Comparison of ENCODE assay signal across 21 cellular contexts in genomic region chr16:53528797-53529196, GRCh38. TPM values are rescaled to one million over a fixed set of nuclear protein-coding genes. Genes with fewer than 3 reads are reported as not detected.
DNase-seq lines count a peak whose midpoint lies in the region; ATAC-seq and TF ChIP-seq lines count a peak whose summit lies in the region.
"Had no signal": no experiment of that assay in that cellular context is flagged by ENCODE, and none has a peak within 500 bp of the region (broad histone marks: within the 10 kb centered on the region; RNA-seq: fewer than 3 reads in every experiment).

No MANE protein-coding gene starts in this region.

- ATAC-seq in stimulated activated naive CD8-positive, alpha-beta T cell treated with anti-CD3 and anti-CD28 coated beads, Interleukin-15, Interleukin-2, amounts not matched to agents 100 U/mL and 50 U/mL, for 24 hours: peak; percentile 4
- ATAC-seq in stimulated activated naive CD8-positive, alpha-beta T cell treated with anti-CD3 and anti-CD28 coated beads, Interleukin-15, amount 100 ng/mL, for 72 hours: no peak
- ATAC-seq: A549, HCT116 had no signal

- TF ChIP-seq EP300 in neural cell (conservative IDR thresholded peaks at IDR 0.05; ENCODE audit: poor library complexity, severe bottlenecking): no peak

- H3K4me2 ChIP-seq in neural cell (ENCODE audit: low read length): peak overlapping the region; percentile 72
- H3K4me2 ChIP-seq: A549 had no signal

- no peaks in the 10 kb centered on the region for H3F3A ChIP-seq in neural cell (ENCODE audit: insufficient read depth, low read length, poor library complexity, severe bottlenecking)

- DNase-seq in NCI-H1105 treated with DMSO at 0.1 percent for 48 hours (lab: John Stamatoyannopoulos, UW) (peak; percentile 22), NCI-H1105 (lab: John Stamatoyannopoulos, UW) (no peak), spleen (peak; percentile 66), DMS153 (lab: John Stamatoyannopoulos, UW) (no peak)
- no peak for DNase-seq in stimulated activated naive CD8-positive, alpha-beta T cell treated with anti-CD3 and anti-CD28 coated beads, Interleukin-15, Interleukin-2, amounts not matched to agents 100 U/mL and 50 U/mL, for 24 hours
- no peak for DNase-seq in stimulated activated naive CD8-positive, alpha-beta T cell treated with anti-CD3 and anti-CD28 coated beads, Interleukin-15, amount 100 ng/mL, for 72 hours
- no peak for DNase-seq in stimulated activated CD4-positive, alpha-beta T cell treated with anti-CD3 and anti-CD28 coated beads, Interleukin-1b, Interleukin-23, amount 100 ng/mL, for 48 hours
- DNase-seq: AML-193; Caco-2; CD4-positive, alpha-beta T cell; DMS79; GF-D8; GOT3; H7; HFFc6 had no signal

- H3K4me1 ChIP-seq in spleen: no peaks in the 10 kb centered on the region
- H3K4me1 ChIP-seq: A549, Caco-2 had no signal

- no peak overlapping the region for H3K9ac ChIP-seq in neural cell (ENCODE audit: low read length)

- intact Hi-C loops in spleen (cut with DNase I; ENCODE audit: low total_unique reads): no loop called here

- H3K4me3 ChIP-seq in neural cell (ENCODE audit: low read length) (peak overlapping the region; percentile 50), spleen (no peak overlapping the region)
- H3K4me3 ChIP-seq: A549 had no signal

- H3K27me3 ChIP-seq in neural cell (ENCODE audit: insufficient read depth, low read depth, low read length) (no peaks in the 10 kb centered on the region), spleen (replicated peaks in 1 of 7) (no peaks in the 10 kb centered on the region)

- no peak overlapping the region for H3K27ac Mint-ChIP-seq in stimulated activated naive CD8-positive, alpha-beta T cell treated with anti-CD3 and anti-CD28 coated beads, Interleukin-15, amount 100 ng/mL, for 72 hours
- H3K27ac Mint-ChIP-seq: CD4-positive, alpha-beta T cell; HFFc6 had no signal

- H2AFZ ChIP-seq in neural cell (ENCODE audit: low read depth, low read length): no peak overlapping the region

- WGBS in spleen, 5 donors: 86 to 90% (median 88%) methylated on average over 3 to 6 of the region's 6 CpGs

- H3K27me3 Mint-ChIP-seq in stimulated activated naive CD8-positive, alpha-beta T cell treated with anti-CD3 and anti-CD28 coated beads, Interleukin-15, amount 100 ng/mL, for 72 hours: peaks cover 5% of the 10 kb centered on the region
- H3K27me3 Mint-ChIP-seq: CD4-positive, alpha-beta T cell had no signal

- TF ChIP-seq RAD21 in neural cell (conservative IDR thresholded peaks at IDR 0.05): no peak

- H3K9me3 ChIP-seq in neural cell (ENCODE audit: low read length) (no peaks in the 10 kb centered on the region), spleen (no peaks in the 10 kb centered on the region)
- H3K9me3 ChIP-seq: A549, Caco-2 had no signal

- H3K27ac ChIP-seq in neural cell (ENCODE audit: low read length): no peak overlapping the region
- no peak overlapping the region for H3K27ac ChIP-seq in spleen
- H3K27ac ChIP-seq: 22Rv1, A549, C4-2B, HL-60 had no signal

- peaks cover under 1% of the 10 kb centered on the region for H3K4me1 Mint-ChIP-seq in stimulated activated naive CD8-positive, alpha-beta T cell treated with anti-CD3 and anti-CD28 coated beads, Interleukin-15, amount 100 ng/mL, for 72 hours

- no peaks in the 10 kb centered on the region for H3K9me3 Mint-ChIP-seq in stimulated activated naive CD8-positive, alpha-beta T cell treated with anti-CD3 and anti-CD28 coated beads, Interleukin-15, amount 100 ng/mL, for 72 hours
- H3K9me3 Mint-ChIP-seq: CD4-positive, alpha-beta T cell; HFFc6 had no signal

- no peak for TF ChIP-seq CTCF in neural cell (IDR thresholded peaks at IDR 0.05; ENCODE audit: poor library complexity, severe bottlenecking)
- TF ChIP-seq CTCF in spleen (IDR thresholded peaks at IDR 0.05 in 8 of 11, conservative IDR thresholded peaks at IDR 0.05 in 3 of 11): no peak

- H3K4me3 Mint-ChIP-seq in stimulated activated naive CD8-positive, alpha-beta T cell treated with anti-CD3 and anti-CD28 coated beads, Interleukin-15, amount 100 ng/mL, for 72 hours: no peak overlapping the region
- H3K4me3 Mint-ChIP-seq: CD4-positive, alpha-beta T cell; HFFc6 had no signal

- no peaks in the 10 kb centered on the region for H3K79me2 ChIP-seq in neural cell (replicated peaks; ENCODE audit: insufficient read depth, low read length)

- TF ChIP-seq POLR2A in spleen (IDR thresholded peaks at IDR 0.05): no peak

- H3K36me3 ChIP-seq in neural cell (ENCODE audit: insufficient read depth, low read length) (no peaks in the 10 kb centered on the region), spleen (no peaks in the 10 kb centered on the region)

- no peaks in the 10 kb centered on the region for H4K20me1 ChIP-seq in neural cell (ENCODE audit: insufficient read depth)

- H3K9me2 ChIP-seq in neural cell (ENCODE audit: insufficient read depth, low read length): no peaks in the 10 kb centered on the region

TF ChIP-seq in neural cell, 6 proteins besides CTCF, POLR2A, EP300 and RAD21:
- TF ChIP-seq MXI1 (conservative IDR thresholded peaks at IDR 0.05; ENCODE audit: poor library complexity, severe bottlenecking) (no peak), TAF1 (IDR thresholded peaks at IDR 0.05; ENCODE audit: low read depth) (no peak), SMC3 (conservative IDR thresholded peaks at IDR 0.05; ENCODE audit: poor library complexity) (no peak), EZH2 (IDR thresholded peaks at IDR 0.05; ENCODE audit: borderline replicate concordance, insufficient read depth, low read length, poor library complexity, severe bottlenecking) (no peak), POLR2AphosphoS5 (IDR thresholded peaks at IDR 0.05) (no peak)
- TF ChIP-seq, protein P1, sequence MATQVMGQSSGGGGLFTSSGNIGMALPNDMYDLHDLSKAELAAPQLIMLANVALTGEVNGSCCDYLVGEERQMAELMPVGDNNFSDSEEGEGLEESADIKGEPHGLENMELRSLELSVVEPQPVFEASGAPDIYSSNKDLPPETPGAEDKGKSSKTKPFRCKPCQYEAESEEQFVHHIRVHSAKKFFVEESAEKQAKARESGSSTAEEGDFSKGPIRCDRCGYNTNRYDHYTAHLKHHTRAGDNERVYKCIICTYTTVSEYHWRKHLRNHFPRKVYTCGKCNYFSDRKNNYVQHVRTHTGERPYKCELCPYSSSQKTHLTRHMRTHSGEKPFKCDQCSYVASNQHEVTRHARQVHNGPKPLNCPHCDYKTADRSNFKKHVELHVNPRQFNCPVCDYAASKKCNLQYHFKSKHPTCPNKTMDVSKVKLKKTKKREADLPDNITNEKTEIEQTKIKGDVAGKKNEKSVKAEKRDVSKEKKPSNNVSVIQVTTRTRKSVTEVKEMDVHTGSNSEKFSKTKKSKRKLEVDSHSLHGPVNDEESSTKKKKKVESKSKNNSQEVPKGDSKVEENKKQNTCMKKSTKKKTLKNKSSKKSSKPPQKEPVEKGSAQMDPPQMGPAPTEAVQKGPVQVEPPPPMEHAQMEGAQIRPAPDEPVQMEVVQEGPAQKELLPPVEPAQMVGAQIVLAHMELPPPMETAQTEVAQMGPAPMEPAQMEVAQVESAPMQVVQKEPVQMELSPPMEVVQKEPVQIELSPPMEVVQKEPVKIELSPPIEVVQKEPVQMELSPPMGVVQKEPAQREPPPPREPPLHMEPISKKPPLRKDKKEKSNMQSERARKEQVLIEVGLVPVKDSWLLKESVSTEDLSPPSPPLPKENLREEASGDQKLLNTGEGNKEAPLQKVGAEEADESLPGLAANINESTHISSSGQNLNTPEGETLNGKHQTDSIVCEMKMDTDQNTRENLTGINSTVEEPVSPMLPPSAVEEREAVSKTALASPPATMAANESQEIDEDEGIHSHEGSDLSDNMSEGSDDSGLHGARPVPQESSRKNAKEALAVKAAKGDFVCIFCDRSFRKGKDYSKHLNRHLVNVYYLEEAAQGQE (IDR thresholded peaks at IDR 0.05; ENCODE audit: borderline replicate concordance): no peak

RNA-seq across cellular contexts. Expression of gene AKTIP, which starts 25.8 kb away (rescaled TPM):
- polyA plus RNA-seq in neural cell (68.6 and 73.7 TPM in 2 replicates), spleen (10 to 100 TPM in 2 of 3 donors, 1 to 10 TPM in 1; 8.7 to 14.0 (median 11.8) TPM)
- 34.8 and 46.5 TPM in 2 replicates for polyA minus RNA-seq in neural cell
- 10 to 100 TPM; 18.6 to 37.1 (median 31.7) TPM for total RNA-seq in spleen

Comparison
In these comparisons a context has a peak if more than half of its experiments do, and no peak if none do; other contexts are left out.
1. DNase-seq: peak in NCI-H1105 treated with DMSO at 0.1 percent for 48 hours (single experiment) and spleen (single experiment); none in NCI-H1105 (single experiment), stimulated activated naive CD8-positive, alpha-beta T cell treated with anti-CD3 and anti-CD28 coated beads, Interleukin-15, Interleukin-2, amounts not matched to agents 100 U/mL and 50 U/mL, for 24 hours (single experiment), stimulated activated naive CD8-positive, alpha-beta T cell treated with anti-CD3 and anti-CD28 coated beads, Interleukin-15, amount 100 ng/mL, for 72 hours (0 of 2), DMS153 (single experiment) and stimulated activated CD4-positive, alpha-beta T cell treated with anti-CD3 and anti-CD28 coated beads, Interleukin-1b, Interleukin-23, amount 100 ng/mL, for 48 hours (single experiment).